Comparison of ENCODE assay signal across 8 cellular contexts in genomic region chr17:49260011-49260921, GRCh38. TPM values are rescaled to one million over a fixed set of nuclear protein-coding genes. Genes with fewer than 3 reads are reported as not detected.
DNase-seq lines count a peak whose midpoint lies in the region; ATAC-seq and TF ChIP-seq lines count a peak whose summit lies in the region.

No MANE protein-coding gene starts in this region.

- H3K9me3 ChIP-seq in SK-N-MC (ENCODE audit: low read depth, low read length), result no peaks in the 10 kb centered on the region
- no peaks in the 10 kb centered on the region for H3K9me3 ChIP-seq in thoracic aorta

- H3K4me1 Mint-ChIP-seq in activated naive CD4-positive, alpha-beta T cell treated with anti-CD3 and anti-CD28 coated beads, Interleukin-2, amount 10 ng/mL, durations not matched to agents 7 days and 5 days, result peaks cover 16% of the 10 kb centered on the region

- peak; percentile 86 for DNase-seq in AG08395 (ENCODE audit: low spot score)
- peak; percentile 88 for DNase-seq in HCEC 1CT
- no peak for DNase-seq in SK-N-MC (ENCODE audit: low read depth, low spot score)
- DNase-seq in activated naive CD4-positive, alpha-beta T cell treated with anti-CD3 and anti-CD28 coated beads, Interleukin-2, amount 10 ng/mL, durations not matched to agents 7 days and 5 days, result peak; percentile 59
- peak; percentile 69 for DNase-seq in glomerular endothelial cell (ENCODE audit: extremely low read depth, low read depth, low spot score)
- peak; percentile 55 for DNase-seq in omental fat pad (ENCODE audit: low spot score)
- DNase-seq in thoracic aorta (ENCODE audit: low spot score), result peak; percentile 37
- no peak for DNase-seq in COR-L47 (lab: John Stamatoyannopoulos, UW)

- H3K36me3 ChIP-seq in SK-N-MC (ENCODE audit: insufficient read depth, low read length), result no peaks in the 10 kb centered on the region
- no peaks in the 10 kb centered on the region for H3K36me3 ChIP-seq in thoracic aorta

- peaks cover 59% of the 10 kb centered on the region for H3K27me3 Mint-ChIP-seq in activated naive CD4-positive, alpha-beta T cell treated with anti-CD3 and anti-CD28 coated beads, Interleukin-2, amount 10 ng/mL, durations not matched to agents 7 days and 5 days

- peak overlapping the region; percentile 71 for H3K4me3 Mint-ChIP-seq in activated naive CD4-positive, alpha-beta T cell treated with anti-CD3 and anti-CD28 coated beads, Interleukin-2, amount 10 ng/mL, durations not matched to agents 7 days and 5 days

- peak overlapping the region; percentile 57 for H3K9ac ChIP-seq in SK-N-MC (ENCODE audit: insufficient read length)

- no peak overlapping the region for H3K27ac Mint-ChIP-seq in activated naive CD4-positive, alpha-beta T cell treated with anti-CD3 and anti-CD28 coated beads, Interleukin-2, amount 10 ng/mL, durations not matched to agents 7 days and 5 days

- peak; percentile 81 for ATAC-seq in omental fat pad (ENCODE audit: low FRiP score)
- ATAC-seq in thoracic aorta (ENCODE audit: insufficient number of reproducible peaks, low FRiP score, low read depth), result peak; percentile 92

- H3K4me3 ChIP-seq in SK-N-MC, result peak overlapping the region; percentile 45
- H3K4me3 ChIP-seq in thoracic aorta, result peak overlapping the region; percentile 75

- CTCF ChIA-PET in activated naive CD4-positive, alpha-beta T cell treated with anti-CD3 and anti-CD28 coated beads, Interleukin-2, amount 10 ng/mL, durations not matched to agents 7 days and 5 days (lab: Charles Lee), result interaction anchor here (1.1 to 1.5 kb wide), 2 partner anchors 79 to 147 kb away, joined by 3 read pairs; no protein-coding TSS in a partner anchor

- TF ChIP-seq CTCF in omental fat pad (IDR thresholded peaks at IDR 0.05), result no peak
- no peak for TF ChIP-seq CTCF in thoracic aorta (IDR thresholded peaks at IDR 0.05)

- H3K27ac ChIP-seq in SK-N-MC (peak overlapping the region; percentile 46; the same call in 1 of the 2 replicates), thoracic aorta (peak overlapping the region; percentile 64 to 65)

- no peaks in the 10 kb centered on the region for H3K36me3 Mint-ChIP-seq in activated naive CD4-positive, alpha-beta T cell treated with anti-CD3 and anti-CD28 coated beads, Interleukin-2, amount 10 ng/mL, durations not matched to agents 7 days and 5 days

- H3K9me3 Mint-ChIP-seq in activated naive CD4-positive, alpha-beta T cell treated with anti-CD3 and anti-CD28 coated beads, Interleukin-2, amount 10 ng/mL, durations not matched to agents 7 days and 5 days, result no peaks in the 10 kb centered on the region

- H3K27me3 ChIP-seq in thoracic aorta (replicated peaks; ENCODE audit: insufficient read depth), result no peaks in the 10 kb centered on the region

- H3K4me1 ChIP-seq in thoracic aorta (ENCODE audit: control insufficient read depth in 1 of 2, low read depth in 2 of 2), result peaks cover 0 to 8% of the 10 kb centered on the region in 2 donors

RNA-seq across cellular contexts. Expression of gene PHOSPHO1, which starts 29.7 kb away (rescaled TPM):
- 0.10 TPM in 1 of 2 replicates, not detected in the other for total RNA-seq in glomerular endothelial cell
- 10 to 100 TPM in 1 of 4 donors, under 1 TPM in 2, not detected in 1; 0.60 to 11.2 (median 0.94) TPM for total RNA-seq in omental fat pad
- total RNA-seq in thoracic aorta, result under 1 TPM in 1 of 2 donors, not detected in 1; 0.95 TPM

RNA-seq across cellular contexts. Expression of gene ABI3, which starts 49.8 kb away (rescaled TPM):
- total RNA-seq in glomerular endothelial cell, result 22.3 and 26.2 TPM in 2 replicates
- 1 to 10 TPM; 3.6 to 7.4 (median 5.4) TPM for total RNA-seq in omental fat pad
- total RNA-seq in thoracic aorta, result 10 to 100 TPM in 1 of 2 donors, 1 to 10 TPM in 1; 8.9 to 10.8 TPM

RNA-seq across cellular contexts. Expression of gene GNGT2, which starts 49.9 kb away (rescaled TPM):
- total RNA-seq in glomerular endothelial cell, result 1.4 and 2.9 TPM in 2 replicates
- 1 to 10 TPM in 3 of 4 donors, under 1 TPM in 1; 0.74 to 5.2 (median 2.9) TPM for total RNA-seq in omental fat pad
- 1 to 10 TPM in 1 of 2 donors, not detected in 1; 3.1 TPM for total RNA-seq in thoracic aorta

Comparison
In these comparisons a context has a peak if more than half of its experiments do, and no peak if none do; other contexts are left out.
1. DNase-seq: peak in AG08395 (single experiment), HCEC 1CT (single experiment), activated naive CD4-positive, alpha-beta T cell treated with anti-CD3 and anti-CD28 coated beads, Interleukin-2, amount 10 ng/mL, durations not matched to agents 7 days and 5 days (single experiment), glomerular endothelial cell (single experiment), omental fat pad (single experiment) and thoracic aorta (single experiment); none in SK-N-MC (single experiment) and COR-L47 (single experiment).